In the genomic region with DNA sequence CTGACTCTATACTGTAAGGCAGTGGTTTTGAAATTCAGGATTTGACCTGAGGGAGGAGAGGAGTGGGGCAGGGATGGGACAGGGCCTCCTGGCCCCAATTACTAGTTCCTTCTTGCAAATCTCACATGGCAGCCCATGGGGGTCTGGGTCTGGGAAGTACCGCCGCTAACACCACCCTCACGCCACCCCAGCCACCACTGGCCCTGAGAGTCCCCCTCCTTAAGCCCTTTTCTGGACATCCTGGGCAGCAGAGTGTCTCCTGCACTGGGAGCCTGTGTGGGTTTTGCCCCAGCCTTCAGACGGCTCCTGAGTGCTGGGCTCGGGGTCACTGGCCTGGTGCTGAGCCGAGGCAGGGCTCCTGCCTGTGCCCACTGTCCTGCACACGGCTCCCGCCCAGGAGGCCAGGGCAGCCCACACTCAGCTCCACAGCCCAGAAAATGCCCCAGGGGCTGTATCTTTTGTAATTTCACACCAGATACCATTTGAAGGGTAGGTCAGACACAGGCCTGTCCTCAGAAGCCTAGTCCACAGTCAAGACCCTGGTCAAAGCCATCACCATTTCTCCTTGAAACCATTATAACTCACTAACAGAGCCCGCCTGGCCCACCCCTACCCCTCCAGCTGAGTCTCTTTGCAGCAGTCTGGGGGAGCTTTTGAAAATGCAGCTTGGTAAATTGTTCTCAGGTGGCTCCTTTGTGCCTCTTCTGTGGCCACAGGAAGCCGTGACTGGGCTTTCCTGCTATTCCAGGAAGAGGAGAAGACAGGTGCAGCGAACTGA, we compare ENCODE assay signal across 1 cellular context.
TF ChIP-seq lines count a peak whose summit lies in the region.

No MANE protein-coding gene starts in this region.

TF ChIP-seq in SK-N-SH treated with all-trans-retinoic acid at 6 μM for 48 hours, 23 proteins besides CTCF, POLR2A, EP300 and RAD21 (continued from another document):
- no peak for TF ChIP-seq ESRRG (CRISPR knock-in tag; IDR thresholded peaks at IDR 0.05)
- TF ChIP-seq SNAI2 (CRISPR knock-in tag; IDR thresholded peaks at IDR 0.05): no peak
